Comparison of ENCODE assay signal across 1 cellular context in the genomic region with DNA sequence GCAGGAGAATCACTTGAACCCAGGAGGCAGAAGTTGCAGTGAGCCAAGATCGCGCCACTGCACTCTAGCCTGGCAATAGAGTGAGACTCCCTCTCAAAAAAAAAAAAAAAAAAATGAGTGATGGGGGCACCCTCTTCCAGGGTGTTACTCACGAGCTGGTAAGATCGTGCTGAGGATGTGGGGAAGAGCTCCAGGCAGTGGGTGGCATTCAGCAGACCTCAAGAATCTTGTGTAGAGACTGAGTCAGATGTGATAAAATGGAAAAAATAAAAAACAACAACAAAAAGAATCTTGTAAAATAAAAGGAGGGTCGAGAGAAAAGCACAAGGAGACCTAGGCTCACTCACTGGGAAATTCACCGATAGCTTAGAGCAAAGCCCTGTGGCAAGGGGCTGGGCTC.
TF ChIP-seq lines count a peak whose summit lies in the region.

No MANE protein-coding gene starts in this region.

TF ChIP-seq in HepG2, 621 proteins besides CTCF, POLR2A, EP300 and RAD21:
- TF ChIP-seq MIXL1 (CRISPR knock-in tag; IDR thresholded peaks at IDR 0.05) (no peak), CBFB (CRISPR knock-in tag; IDR thresholded peaks at IDR 0.05) (no peak), CENPT (CRISPR knock-in tag; IDR thresholded peaks at IDR 0.05; ENCODE audit: low read depth) (no peak), POLR2AphosphoS2 (IDR thresholded peaks at IDR 0.05; ENCODE audit: low read depth, low read length) (no peak)
- TF ChIP-seq, protein P1, sequence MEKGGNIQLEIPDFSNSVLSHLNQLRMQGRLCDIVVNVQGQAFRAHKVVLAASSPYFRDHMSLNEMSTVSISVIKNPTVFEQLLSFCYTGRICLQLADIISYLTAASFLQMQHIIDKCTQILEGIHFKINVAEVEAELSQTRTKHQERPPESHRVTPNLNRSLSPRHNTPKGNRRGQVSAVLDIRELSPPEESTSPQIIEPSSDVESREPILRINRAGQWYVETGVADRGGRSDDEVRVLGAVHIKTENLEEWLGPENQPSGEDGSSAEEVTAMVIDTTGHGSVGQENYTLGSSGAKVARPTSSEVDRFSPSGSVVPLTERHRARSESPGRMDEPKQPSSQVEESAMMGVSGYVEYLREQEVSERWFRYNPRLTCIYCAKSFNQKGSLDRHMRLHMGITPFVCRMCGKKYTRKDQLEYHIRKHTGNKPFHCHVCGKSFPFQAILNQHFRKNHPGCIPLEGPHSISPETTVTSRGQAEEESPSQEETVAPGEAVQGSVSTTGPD (CRISPR knock-in tag; IDR thresholded peaks at IDR 0.05): no peak
- TF ChIP-seq, protein P2, sequence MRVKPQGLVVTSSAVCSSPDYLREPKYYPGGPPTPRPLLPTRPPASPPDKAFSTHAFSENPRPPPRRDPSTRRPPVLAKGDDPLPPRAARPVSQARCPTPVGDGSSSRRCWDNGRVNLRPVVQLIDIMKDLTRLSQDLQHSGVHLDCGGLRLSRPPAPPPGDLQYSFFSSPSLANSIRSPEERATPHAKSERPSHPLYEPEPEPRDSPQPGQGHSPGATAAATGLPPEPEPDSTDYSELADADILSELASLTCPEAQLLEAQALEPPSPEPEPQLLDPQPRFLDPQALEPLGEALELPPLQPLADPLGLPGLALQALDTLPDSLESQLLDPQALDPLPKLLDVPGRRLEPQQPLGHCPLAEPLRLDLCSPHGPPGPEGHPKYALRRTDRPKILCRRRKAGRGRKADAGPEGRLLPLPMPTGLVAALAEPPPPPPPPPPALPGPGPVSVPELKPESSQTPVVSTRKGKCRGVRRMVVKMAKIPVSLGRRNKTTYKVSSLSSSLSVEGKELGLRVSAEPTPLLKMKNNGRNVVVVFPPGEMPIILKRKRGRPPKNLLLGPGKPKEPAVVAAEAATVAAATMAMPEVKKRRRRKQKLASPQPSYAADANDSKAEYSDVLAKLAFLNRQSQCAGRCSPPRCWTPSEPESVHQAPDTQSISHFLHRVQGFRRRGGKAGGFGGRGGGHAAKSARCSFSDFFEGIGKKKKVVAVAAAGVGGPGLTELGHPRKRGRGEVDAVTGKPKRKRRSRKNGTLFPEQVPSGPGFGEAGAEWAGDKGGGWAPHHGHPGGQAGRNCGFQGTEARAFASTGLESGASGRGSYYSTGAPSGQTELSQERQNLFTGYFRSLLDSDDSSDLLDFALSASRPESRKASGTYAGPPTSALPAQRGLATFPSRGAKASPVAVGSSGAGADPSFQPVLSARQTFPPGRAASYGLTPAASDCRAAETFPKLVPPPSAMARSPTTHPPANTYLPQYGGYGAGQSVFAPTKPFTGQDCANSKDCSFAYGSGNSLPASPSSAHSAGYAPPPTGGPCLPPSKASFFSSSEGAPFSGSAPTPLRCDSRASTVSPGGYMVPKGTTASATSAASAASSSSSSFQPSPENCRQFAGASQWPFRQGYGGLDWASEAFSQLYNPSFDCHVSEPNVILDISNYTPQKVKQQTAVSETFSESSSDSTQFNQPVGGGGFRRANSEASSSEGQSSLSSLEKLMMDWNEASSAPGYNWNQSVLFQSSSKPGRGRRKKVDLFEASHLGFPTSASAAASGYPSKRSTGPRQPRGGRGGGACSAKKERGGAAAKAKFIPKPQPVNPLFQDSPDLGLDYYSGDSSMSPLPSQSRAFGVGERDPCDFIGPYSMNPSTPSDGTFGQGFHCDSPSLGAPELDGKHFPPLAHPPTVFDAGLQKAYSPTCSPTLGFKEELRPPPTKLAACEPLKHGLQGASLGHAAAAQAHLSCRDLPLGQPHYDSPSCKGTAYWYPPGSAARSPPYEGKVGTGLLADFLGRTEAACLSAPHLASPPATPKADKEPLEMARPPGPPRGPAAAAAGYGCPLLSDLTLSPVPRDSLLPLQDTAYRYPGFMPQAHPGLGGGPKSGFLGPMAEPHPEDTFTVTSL (CRISPR knock-in tag; IDR thresholded peaks at IDR 0.05; ENCODE audit: borderline replicate concordance): no peak
